18 cellular contexts compared by ENCODE assay signal in genomic region chr5:169757016-169757415, GRCh38.
"Had no signal": no experiment of that assay in that cellular context is flagged by ENCODE, and none has a peak within 500 bp of the region (broad histone marks: within the 10 kb centered on the region; RNA-seq: fewer than 3 reads in every experiment).

No MANE protein-coding gene starts in this region.

- H3K36me3 ChIP-seq: cardiac muscle cell, right atrium auricular region, thyroid gland had no signal

- DNase-seq: activated CD4-positive, alpha-beta memory T cell treated with anti-CD3 and anti-CD28 coated beads for 36 hours; activated CD4-positive, alpha-beta T cell treated with anti-CD3 and anti-CD28 coated beads for 48 hours; activated naive CD4-positive, alpha-beta T cell treated with anti-CD3 and anti-CD28 coated beads for 36 hours; activated naive CD8-positive, alpha-beta T cell treated with anti-CD3 and anti-CD28 coated beads, Interleukin-2, amount 10 ng/mL, durations not matched to agents 7 days and 5 days; activated T-cell treated with anti-CD3 and anti-CD28 coated beads, Interleukin-2, amount 50 U/mL, for 48 hours; erythroblast; foreskin melanocyte; glutamatergic neuron; hippocampal formation; left ventricle myocardium superior; mammary epithelial cell; natural killer cell; psoas muscle; stimulated activated CD4-positive, alpha-beta T cell treated with anti-CD3 and anti-CD28 coated beads, Interleukin-4, amount 100 ng/mL, for 24 hours; substantia nigra; thyroid gland had no signal

- H3K27ac ChIP-seq: cardiac muscle cell, psoas muscle, right atrium auricular region, thyroid gland had no signal

- H3K4me3 ChIP-seq: cardiac muscle cell, psoas muscle, right atrium auricular region, thyroid gland had no signal

- H3K9me3 ChIP-seq: psoas muscle, right atrium auricular region, thyroid gland had no signal

- ATAC-seq: left ventricle myocardium superior, natural killer cell, psoas muscle had no signal

- H3K4me1 ChIP-seq: psoas muscle, right atrium auricular region had no signal

- H3K27me3 ChIP-seq: cardiac muscle cell, right atrium auricular region, thyroid gland had no signal
